18 cellular contexts compared by ENCODE assay signal in the genomic region with DNA sequence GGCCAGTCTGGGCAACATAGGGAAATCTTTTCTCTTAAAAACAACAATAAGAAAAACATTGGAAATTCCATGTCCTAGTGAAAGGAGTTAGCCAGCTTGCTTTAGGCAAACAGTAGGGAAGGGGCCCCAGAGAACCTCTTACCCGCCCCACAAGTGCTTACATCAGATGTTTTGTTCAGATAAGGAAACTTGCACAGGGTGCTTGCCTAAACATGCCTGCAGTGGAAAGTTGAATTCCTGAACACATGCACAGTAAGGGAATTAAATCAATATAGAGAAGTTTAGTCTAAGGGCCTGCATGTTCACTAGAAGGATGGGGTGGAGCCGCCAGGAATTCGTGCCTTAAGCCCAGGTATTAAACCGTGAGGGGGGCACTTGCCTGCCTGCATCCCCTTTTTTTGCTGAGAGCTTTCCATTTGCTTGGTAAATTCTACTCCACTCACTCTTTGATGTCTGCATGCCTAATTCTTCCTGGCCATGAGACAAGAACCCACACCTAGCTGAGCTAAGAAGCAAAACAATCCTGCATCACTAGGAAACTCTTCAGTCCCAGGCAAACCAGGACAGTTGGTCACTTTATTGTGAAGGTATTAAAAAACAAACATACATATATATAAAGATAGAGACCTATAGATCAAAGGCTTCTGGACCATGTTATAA.
"Had no signal": no experiment of that assay in that cellular context is flagged by ENCODE, and none has a peak within 500 bp of the region (broad histone marks: within the 10 kb centered on the region; RNA-seq: fewer than 3 reads in every experiment).

No MANE protein-coding gene starts in this region.

- H3K4me1 Mint-ChIP-seq: mesothelial cell of epicardium, nephron progenitor cell had no signal

- H3K27ac Mint-ChIP-seq: activated naive CD8-positive, alpha-beta T cell treated with anti-CD3 and anti-CD28 coated beads, Interleukin-2, amount 10 ng/mL, durations not matched to agents 7 days and 5 days; dendritic cell treated with granulocyte-macrophage colony-stimulating factor and Interleukin-4, amounts not matched to agents 40 ng/mL and 50 ng/mL, for 4 days; mesothelial cell of epicardium; nephron progenitor cell; T-helper 2 cell treated with Interferon-gamma antibody and Interleukin-4, amounts not matched to agents 5 μg/mL and 100 μg/mL, for 36 hours had no signal

- H3K4me3 ChIP-seq: esophagus muscularis mucosa, right atrium auricular region, skin epidermis, tibial nerve, vagina had no signal

- H3K4me1 ChIP-seq: esophagus muscularis mucosa, right atrium auricular region, tibial nerve, vagina had no signal

- DNase-seq: activated CD4-positive, alpha-beta T cell treated with anti-CD3 and anti-CD28 coated beads for 1 hour; activated CD4-positive, alpha-beta T cell treated with anti-CD3 and anti-CD28 coated beads, Interleukin-2, amount 50 U/mL, for 4 hours; activated naive CD4-positive, alpha-beta T cell; activated naive CD8-positive, alpha-beta T cell treated with anti-CD3 and anti-CD28 coated beads, Interleukin-2, amount 10 ng/mL, durations not matched to agents 7 days and 5 days; activated T-cell treated with anti-CD3 and anti-CD28 coated beads for 4 hours; brain microvascular endothelial cell; cerebellar nuclear complex; nephron progenitor cell; stimulated activated CD4-positive, alpha-beta T cell treated with anti-CD3 and anti-CD28 coated beads, Interleukin-4, amount 100 ng/mL, for 24 hours; stimulated activated naive CD4-positive, alpha-beta T cell had no signal

- H3K27ac ChIP-seq: brain microvascular endothelial cell, esophagus muscularis mucosa, right atrium auricular region, skin epidermis, tibial nerve, vagina had no signal

- H3K27me3 ChIP-seq: brain microvascular endothelial cell, esophagus muscularis mucosa, right atrium auricular region, tibial nerve, vagina had no signal

- H3K4me3 Mint-ChIP-seq: activated naive CD8-positive, alpha-beta T cell treated with anti-CD3 and anti-CD28 coated beads, Interleukin-2, amount 10 ng/mL, durations not matched to agents 7 days and 5 days; dendritic cell treated with granulocyte-macrophage colony-stimulating factor and Interleukin-4, amounts not matched to agents 40 ng/mL and 50 ng/mL, for 4 days; mesothelial cell of epicardium; nephron progenitor cell; T-helper 2 cell treated with Interferon-gamma antibody and Interleukin-4, amounts not matched to agents 5 μg/mL and 100 μg/mL, for 36 hours had no signal

- H3K36me3 Mint-ChIP-seq: activated naive CD8-positive, alpha-beta T cell treated with anti-CD3 and anti-CD28 coated beads, Interleukin-2, amount 10 ng/mL, durations not matched to agents 7 days and 5 days had no signal

- H3K36me3 ChIP-seq: brain microvascular endothelial cell, esophagus muscularis mucosa, right atrium auricular region, tibial nerve, vagina had no signal
